9 cellular contexts compared by ENCODE assay signal in genomic region chr19:45103200-45103624, GRCh38. TPM values are rescaled to one million over a fixed set of nuclear protein-coding genes. Genes with fewer than 3 reads are reported as not detected.
DNase-seq lines count a peak whose midpoint lies in the region; ATAC-seq and TF ChIP-seq lines count a peak whose summit lies in the region.
"Had no signal": no experiment of that assay in that cellular context is flagged by ENCODE, and none has a peak within 500 bp of the region (broad histone marks: within the 10 kb centered on the region; RNA-seq: fewer than 3 reads in every experiment).

No MANE protein-coding gene starts in this region.

- ATAC-seq in natural killer cell, result peak; percentile 88 to 95 (median 94)
- ATAC-seq in HG02678 (IDR thresholded peaks at IDR 0.05; ENCODE audit: unreplicated experiment), result no peak
- ATAC-seq: Panc1 had no signal

- intact Hi-C loops in natural killer cell (cut with micrococcal nuclease) (no loop called here), colonic mucosa (cut with DNase I) (no loop called here)

- H3K4me1 Mint-ChIP-seq in natural killer cell, result peaks cover 37 to 53% of the 10 kb centered on the region in 2 donors

- H3K27me3 Mint-ChIP-seq in natural killer cell (ENCODE audit: low read depth in 2 of 2), result no peaks in the 10 kb centered on the region

- H3K27me3 ChIP-seq in colonic mucosa, result no peaks in the 10 kb centered on the region

- H3K9ac ChIP-seq in colonic mucosa (ENCODE audit: low read depth in 2 of 2, low read length in 2 of 2), result no peak overlapping the region

- peaks cover 16% of the 10 kb centered on the region for H3K4me1 ChIP-seq in colonic mucosa

- H3K4me3 Mint-ChIP-seq in natural killer cell, result peak overlapping the region; percentile 31

- no peak overlapping the region for H3K4me3 ChIP-seq in colonic mucosa

- H3K36me3 Mint-ChIP-seq in natural killer cell, result no peaks in the 10 kb centered on the region

- H3K27ac Mint-ChIP-seq in natural killer cell, result peak overlapping the region; percentile 6 to 87

- no peaks in the 10 kb centered on the region for H3K36me3 ChIP-seq in colonic mucosa

- no peaks in the 10 kb centered on the region for H3K9me3 Mint-ChIP-seq in natural killer cell

- DNase-seq in COLO829 (ENCODE audit: low spot score) (peak; percentile 75), NCI-H2196 (lab: John Stamatoyannopoulos, UW; ENCODE audit: unreplicated experiment) (peak; percentile 70), natural killer cell (peak; percentile 52), NCI-H1930 (lab: John Stamatoyannopoulos, UW) (no peak), NCI-H1436 (lab: John Stamatoyannopoulos, UW) (no peak), colonic mucosa (no peak)
- peak; percentile 53 for DNase-seq in central memory CD4-positive, alpha-beta T cell

- H3K27ac ChIP-seq in colonic mucosa, result no peak overlapping the region

- TF ChIP-seq CTCF in natural killer cell (IDR thresholded peaks at IDR 0.05), result no peak
- no peak for TF ChIP-seq CTCF in colonic mucosa (IDR thresholded peaks at IDR 0.05)

- no peaks in the 10 kb centered on the region for H3K9me3 ChIP-seq in colonic mucosa

RNA-seq across cellular contexts. Expression of gene PPP1R37, which starts 10.2 kb away (rescaled TPM):
- total RNA-seq in natural killer cell, result 10 to 100 TPM; 23.8 to 29.3 (median 25.0) TPM
- 10 to 100 TPM; 28.2 to 46.9 TPM for total RNA-seq in colonic mucosa

RNA-seq across cellular contexts. Expression of gene GEMIN7, which starts 24.2 kb away (rescaled TPM):
- total RNA-seq in natural killer cell (10 to 100 TPM; 27.7 to 28.7 (median 27.9) TPM), colonic mucosa (10 to 100 TPM; 22.4 to 37.5 TPM)

RNA-seq across cellular contexts. Expression of gene ZNF296, which starts 26.9 kb away (rescaled TPM):
- total RNA-seq in natural killer cell (1 to 10 TPM; 5.1 to 8.0 (median 8.0) TPM), colonic mucosa (1 to 10 TPM; 3.4 to 7.0 TPM)

RNA-seq across cellular contexts. Expression of gene NKPD1, which starts 57.6 kb away (rescaled TPM):
- total RNA-seq in natural killer cell, result under 1 TPM; 0.55 to 1.00 (median 0.66) TPM
- under 1 TPM in 1 of 2 donors, not detected in 1; 0.07 TPM for total RNA-seq in colonic mucosa

Comparison
In these comparisons a context has a peak if more than half of its experiments do, and no peak if none do; other contexts are left out.
1. DNase-seq: peak in COLO829 (single experiment), NCI-H2196 (single experiment), central memory CD4-positive, alpha-beta T cell (single experiment) and natural killer cell (single experiment); none in NCI-H1930 (0 of 2), NCI-H1436 (single experiment) and colonic mucosa (single experiment).